8 cellular contexts compared by ENCODE assay signal in genomic region chr9:127785933-127786772, GRCh38. TPM values are rescaled to one million over a fixed set of nuclear protein-coding genes. Genes with fewer than 3 reads are reported as not detected.
A peak's percentile ranks its signal among the peaks of the same experiment; 100 is the strongest.
DNase-seq lines count a peak whose midpoint lies in the region; ATAC-seq, FAIRE-seq and TF ChIP-seq lines count a peak whose summit lies in the region.

TSS of gene CDK9 (plus strand) at chr9:127786034. CDS start at chr9:127786149, 115 bp downstream.

- peak; percentile 58 for ATAC-seq in HG03442 (IDR thresholded peaks at IDR 0.05; ENCODE audit: unreplicated experiment)
- peak; percentile 87 for ATAC-seq in HepG2

- H3K9me3 Mint-ChIP-seq in dendritic cell treated with granulocyte-macrophage colony-stimulating factor and Interleukin-4, amounts not matched to agents 40 ng/mL and 50 ng/mL, for 4 days, result no peaks in the 10 kb centered on the region

- FAIRE-seq in HepG2 (lab: Jason Lieb, UNC), result peak; percentile 40

- peaks cover 19% of the 10 kb centered on the region for H3K79me2 ChIP-seq in HepG2 (ENCODE audit: insufficient read depth, low read length)

- intact Hi-C loops in dendritic cell treated with granulocyte-macrophage colony-stimulating factor and Interleukin-4, amounts not matched to agents 40 ng/mL and 50 ng/mL, for 4 days (cut with micrococcal nuclease), result loop anchor here (1.0 to 5.0 kb wide), 5 partner anchors 15 to 131 kb away; partner anchors contain the start of genes FPGS, ST6GALNAC4 and TOR2A
- intact Hi-C loops in HepG2 (cut with micrococcal nuclease; ENCODE audit: unreplicated experiment), result loop anchor here (1.0 to 5.0 kb wide), 3 partner anchors 45 to 194 kb away; no protein-coding TSS in a partner anchor

- peak within 1 kb of the TSS; percentile 85 for H3K27ac Mint-ChIP-seq in dendritic cell treated with granulocyte-macrophage colony-stimulating factor and Interleukin-4, amounts not matched to agents 40 ng/mL and 50 ng/mL, for 4 days

- whole genome bisulfite sequencing in HepG2 (ENCODE audit: low lambda C conversion rate), result 2% methylated on average over 21 of the region's 75 CpGs

- DNase-seq in Ammon's horn (ENCODE audit: low spot score) (peak; percentile 91), GM19238 (ENCODE audit: insufficient read length, low spot score) (peak; percentile 92), NCI-H526 treated with DMSO at 0.1 percent for 48 hours (lab: John Stamatoyannopoulos, UW) (peak; percentile 46), HepG2 (ENCODE audit: low spot score) (peak; percentile 73)
- peak; percentile 89 for DNase-seq in activated CD4-positive, alpha-beta T cell treated with anti-CD3 and anti-CD28 coated beads, Interleukin-2, amount 50 U/mL, for 1 hour
- DNase-seq in stimulated activated CD4-positive, alpha-beta T cell treated with anti-CD3 and anti-CD28 coated beads, Interleukin-4, amount 100 ng/mL, for 1 hour, result peak; percentile 93

- peak; percentile 69 for TF ChIP-seq CTCF in HepG2 (CRISPR knock-in tag; IDR thresholded peaks at IDR 0.05)

- no TSS peak for BruUV-seq in HepG2 (replicated peaks; lab: Mats Ljungman, UMichigan)

- no peak; a peak in 1 of 4 replicates for TF ChIP-seq POLR2A in HepG2 (IDR thresholded peaks at IDR 0.05; ENCODE audit: insufficient read depth in 1 of 2, low read depth in 2 of 2, low read length in 2 of 2)

- peak within 1 kb of the TSS; percentile 90 for H3K27ac ChIP-seq in HepG2 (ENCODE audit: extremely low read length, insufficient read depth, low read length)

- no peaks in the 10 kb centered on the region for H3K27me3 Mint-ChIP-seq in dendritic cell treated with granulocyte-macrophage colony-stimulating factor and Interleukin-4, amounts not matched to agents 40 ng/mL and 50 ng/mL, for 4 days

- peak within 1 kb of the TSS; percentile 73 for H3K4me2 ChIP-seq in HepG2 (ENCODE audit: low read depth, low read length)

- H3K36me3 ChIP-seq in HepG2 (replicated peaks in 1 of 2; ENCODE audit: control insufficient read depth in 1 of 2, insufficient read depth in 2 of 2, low read length in 2 of 2), result peaks cover 24 to 40% of the 10 kb centered on the region in 2 experiments

- 0 out of 5 replicates have a peak, but pooled peaks cover 1 to 12% of the 10 kb centered on the region in 2 experiments for H3K27me3 ChIP-seq in HepG2 (ENCODE audit: control insufficient read depth in 1 of 2, insufficient read depth in 2 of 2, low read length in 2 of 2)

- TF ChIP-seq EP300 in HepG2 (IDR thresholded peaks at IDR 0.05; ENCODE audit: low read depth in 2 of 2, low read length in 2 of 2) (0 out of 4 replicates have a peak, but pooled peaks of 1 of the 2 experiments have one; percentile 3), HepG2 (CRISPR knock-in tag; IDR thresholded peaks at IDR 0.05; ENCODE audit: borderline replicate concordance) (no peak)

- H3K9ac ChIP-seq in HepG2 (ENCODE audit: insufficient read depth, low read depth, low read length), result peak within 1 kb of the TSS; percentile 95

- peaks cover 71% of the 10 kb centered on the region for H3K4me1 Mint-ChIP-seq in dendritic cell treated with granulocyte-macrophage colony-stimulating factor and Interleukin-4, amounts not matched to agents 40 ng/mL and 50 ng/mL, for 4 days (ENCODE audit: low read depth)

- peaks cover 21% of the 10 kb centered on the region for H4K20me1 ChIP-seq in HepG2 (ENCODE audit: insufficient read depth, low read length)

- H3K4me3 Mint-ChIP-seq in dendritic cell treated with granulocyte-macrophage colony-stimulating factor and Interleukin-4, amounts not matched to agents 40 ng/mL and 50 ng/mL, for 4 days, result peak within 1 kb of the TSS; percentile 97

- no peaks in the 10 kb centered on the region for H3K9me3 ChIP-seq in HepG2 (ENCODE audit: low read length)

- peaks cover 19% of the 10 kb centered on the region for H3K4me1 ChIP-seq in HepG2 (ENCODE audit: insufficient read depth, low read length)

- peaks cover 54% of the 10 kb centered on the region for H3K36me3 Mint-ChIP-seq in dendritic cell treated with granulocyte-macrophage colony-stimulating factor and Interleukin-4, amounts not matched to agents 40 ng/mL and 50 ng/mL, for 4 days (ENCODE audit: low read depth)

- in situ Hi-C loops in HepG2 (cut with HindIII; ENCODE audit: extremely low pct_ligation_motif_present, low pct_unique_long_range_greater_than_20kb), result no loop called here

- no peak for TF ChIP-seq RAD21 in HepG2 (CRISPR knock-in tag; IDR thresholded peaks at IDR 0.05)

- H3K4me3 ChIP-seq in HepG2 (replicated peaks in 1 of 3; ENCODE audit: insufficient read depth in 1 of 3, low read depth in 2 of 3, low read length in 3 of 3), result peak within 1 kb of the TSS; percentile 94 to 99 (median 98)

- POLR2A ChIA-PET in HepG2 (lab: Yijun Ruan, JAX), result interaction anchor here (0.6 to 1.7 kb wide), 9 partner anchors 12 to 130 kb away, joined by 3 to 9 read pairs (median 4); partner anchors contain the start of genes FPGS and TOR2A

- CTCF ChIA-PET in HepG2 (lab: Yijun Ruan, JAX; ENCODE audit: low intra/inter-chr PET ratio, low total read pairs), result interaction anchor here (0.6 to 1.8 kb wide), 4 partner anchors 51 to 331 kb away, joined by 3 to 10 read pairs (median 4); partner anchors contain the start of gene TOR2A

- H2AFZ ChIP-seq in HepG2 (ENCODE audit: low read length), result no peak within 1 kb of the TSS

TF ChIP-seq in HepG2, 621 proteins besides CTCF, POLR2A, EP300 and RAD21 (continues in another document):
- TF ChIP-seq U2AF2 (IDR thresholded peaks at IDR 0.05; ENCODE audit: low read depth, low read length), result no peak
- no peak for TF ChIP-seq TRIM24 (CRISPR knock-in tag; IDR thresholded peaks at IDR 0.05)
- TF ChIP-seq HNRNPK (IDR thresholded peaks at IDR 0.05; ENCODE audit: low read depth, low read length, poor library complexity, severe bottlenecking), result no peak
- peak; percentile 58; the same call in 1 of the 2 replicates for TF ChIP-seq ETV5 (CRISPR knock-in tag; IDR thresholded peaks at IDR 0.05; ENCODE audit: borderline replicate concordance)
- peak; percentile 27; the same call in 1 of the 2 replicates for TF ChIP-seq HDAC1 (CRISPR knock-in tag; IDR thresholded peaks at IDR 0.05)
- TF ChIP-seq THAP11 (CRISPR knock-in tag; IDR thresholded peaks at IDR 0.05), result peak; percentile 97
- no peak for TF ChIP-seq GTF3A (CRISPR knock-in tag; conservative IDR thresholded peaks at IDR 0.05)
- no peak for TF ChIP-seq NFKBIZ (CRISPR knock-in tag; IDR thresholded peaks at IDR 0.05)
- TF ChIP-seq EHMT2 (IDR thresholded peaks at IDR 0.05; ENCODE audit: borderline replicate concordance, low read depth, low read length), result no peak
- TF ChIP-seq PATZ1 (CRISPR knock-in tag; IDR thresholded peaks at IDR 0.05), result peak; percentile 80
- TF ChIP-seq ZBTB8A (CRISPR knock-in tag; IDR thresholded peaks at IDR 0.05; ENCODE audit: borderline replicate concordance, low read depth), result no peak
- TF ChIP-seq PCBP1 (IDR thresholded peaks at IDR 0.05; ENCODE audit: borderline replicate concordance, low read depth, low read length), result peak; percentile 79; the same call in 1 of the 2 replicates
- TF ChIP-seq HOXA3 (CRISPR knock-in tag; IDR thresholded peaks at IDR 0.05), result peak; percentile 61; the same call in 1 of the 2 replicates
- peak; percentile 79 for TF ChIP-seq PHF8 (CRISPR knock-in tag; IDR thresholded peaks at IDR 0.05)
- TF ChIP-seq SMARCC2 (IDR thresholded peaks at IDR 0.05), result no peak

RNA-seq across cellular contexts. Expression of gene CDK9, which starts in this region (rescaled TPM):
- total RNA-seq in HepG2 (2016; rRNA removed; fragmentation: Illumina TruSeq; extraction: Trizol), result 16.8 TPM in 2 replicates
- 5.3 and 6.3 TPM in 2 replicates for total RNA-seq in HepG2 (2016; cell fraction: cytosol; rRNA removed; fragmentation: Illumina TruSeq; extraction: Trizol; ENCODE audit: low read depth)
- 14.3 and 15.5 TPM in 2 replicates for total RNA-seq in HepG2 (2016; cell fraction: insoluble cytoplasmic fraction; rRNA removed; fragmentation: Illumina TruSeq; extraction: Trizol)
- total RNA-seq in HepG2 (2016; cell fraction: membrane; rRNA removed; fragmentation: Illumina TruSeq; extraction: Trizol), result 13.1 and 13.7 TPM in 2 replicates
- total RNA-seq in HepG2 (2016; cell fraction: nucleus; rRNA removed; fragmentation: Illumina TruSeq; extraction: Trizol), result 13.7 and 14.2 TPM in 2 replicates
- 21.5 and 26.1 TPM in 2 replicates for polyA plus RNA-seq in HepG2 (2011; rRNA removed)
- polyA plus RNA-seq in HepG2 (2011; cell fraction: cytosol; rRNA removed), result 16.1 and 24.8 TPM in 2 replicates
- polyA plus RNA-seq in HepG2 (2011; cell fraction: nucleus; rRNA removed), result 85.3 and 97.2 TPM in 2 replicates
- 18.5 and 23.5 TPM in 2 replicates for polyA plus RNA-seq in HepG2 (2012)
- 7.2 and 7.8 TPM in 2 replicates for polyA plus RNA-seq in HepG2 (2016; cell fraction: cytosol; fragmentation: Illumina TruSeq; extraction: Trizol; ENCODE audit: low read depth)
- polyA plus RNA-seq in HepG2 (2016; cell fraction: insoluble cytoplasmic fraction; fragmentation: Illumina TruSeq; extraction: Trizol; ENCODE audit: low read depth), result 21.4 and 33.5 TPM in 2 replicates
- 10.9 and 12.8 TPM in 2 replicates for polyA plus RNA-seq in HepG2 (2016; cell fraction: membrane; fragmentation: Illumina TruSeq; extraction: Trizol; ENCODE audit: low read depth)
- 35.3 and 35.6 TPM in 2 replicates for polyA plus RNA-seq in HepG2 (2016; cell fraction: nucleus; fragmentation: Illumina TruSeq; extraction: Trizol; ENCODE audit: insufficient read depth, low read depth)
- 47.9 and 105 TPM in 2 replicates for polyA minus RNA-seq in HepG2 (2011; rRNA and poly(A)+ RNA removed; ENCODE audit: low replicate concordance)
- polyA minus RNA-seq in HepG2 (2011; cell fraction: cytosol; rRNA and poly(A)+ RNA removed), result 13.9 and 18.8 TPM in 2 replicates
- 27.6 and 29.4 TPM in 2 replicates for polyA minus RNA-seq in HepG2 (2011; cell fraction: nucleus; rRNA and poly(A)+ RNA removed)

Comparison
In these comparisons a context has a peak if more than half of its experiments do, and no peak if none do; other contexts are left out.
1. Peak in every context shown above with its lines: DNase-seq, ATAC-seq, H3K4me3 ChIP-seq and H3K27ac ChIP-seq.